In genomic region chr12:108438687-108439086, GRCh38 we compare ENCODE assay signal across 7 cellular contexts.
"Had no signal": no experiment of that assay in that cellular context is flagged by ENCODE, and none has a peak within 500 bp of the region (broad histone marks: within the 10 kb centered on the region; RNA-seq: fewer than 3 reads in every experiment).

No MANE protein-coding gene starts in this region.

- FAIRE-seq: HTR-8/SVneo, K562 had no signal

- H3K4me3 ChIP-seq: K562 had no signal

- ATAC-seq: K562 had no signal

- DNase-seq: IMR-90, KBM-7, KG1 had no signal

- H3K9ac ChIP-seq: KMS-11 had no signal

- H3K27ac ChIP-seq: HL-60, KMS-11 had no signal

- H3K4me2 ChIP-seq: KMS-11 had no signal
